In the genomic region with DNA sequence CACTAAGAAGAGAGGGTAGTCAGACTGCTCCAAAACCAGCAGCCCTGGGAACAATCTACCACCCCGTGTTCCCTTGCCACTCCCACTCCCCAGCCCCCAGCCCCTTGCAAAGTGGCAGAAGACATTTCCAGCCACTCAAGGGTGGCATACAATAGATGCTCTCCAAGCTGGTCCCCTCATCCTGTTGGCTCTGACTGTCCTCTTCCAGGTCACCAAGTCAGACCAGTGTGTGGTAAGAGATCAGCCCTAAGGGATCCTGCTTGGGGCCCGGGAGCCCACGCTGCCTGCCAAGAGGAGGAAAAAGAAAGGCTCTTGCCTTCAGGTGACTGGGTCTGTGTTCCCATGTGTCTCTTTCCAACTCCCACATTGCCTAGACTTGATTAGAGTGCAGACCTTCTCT, we compare ENCODE assay signal across 22 cellular contexts. TPM values are rescaled to one million over a fixed set of nuclear protein-coding genes. Genes with fewer than 3 reads are reported as not detected.
"Had no signal": no experiment of that assay in that cellular context is flagged by ENCODE, and none has a peak within 500 bp of the region (broad histone marks: within the 10 kb centered on the region; RNA-seq: fewer than 3 reads in every experiment).

No MANE protein-coding gene starts in this region.

- H3K27ac Mint-ChIP-seq: activated CD8-positive, alpha-beta T cell treated with anti-CD3 and anti-CD28 coated beads, Interleukin-2, amount 10 ng/mL, durations not matched to agents 7 days and 5 days; activated naive CD4-positive, alpha-beta T cell treated with anti-CD3 and anti-CD28 coated beads, Interleukin-2, amount 50 U/mL, for 24 hours; T-helper 17 cell; WTC11 had no signal

- H3K4me3 Mint-ChIP-seq: activated CD8-positive, alpha-beta T cell treated with anti-CD3 and anti-CD28 coated beads, Interleukin-2, amount 10 ng/mL, durations not matched to agents 7 days and 5 days; activated naive CD4-positive, alpha-beta T cell treated with anti-CD3 and anti-CD28 coated beads, Interleukin-2, amount 50 U/mL, for 24 hours; T-helper 17 cell; WTC11 had no signal

- H3K27me3 Mint-ChIP-seq: activated naive CD4-positive, alpha-beta T cell treated with anti-CD3 and anti-CD28 coated beads, Interleukin-2, amount 50 U/mL, for 24 hours had no signal

- H3K36me3 ChIP-seq: ascending aorta had no signal

- H3K4me1 Mint-ChIP-seq: activated naive CD4-positive, alpha-beta T cell treated with anti-CD3 and anti-CD28 coated beads, Interleukin-2, amount 50 U/mL, for 24 hours; T-helper 17 cell had no signal

- H3K27me3 ChIP-seq: ascending aorta, body of pancreas had no signal

- H3K9me3 Mint-ChIP-seq: activated naive CD4-positive, alpha-beta T cell treated with anti-CD3 and anti-CD28 coated beads, Interleukin-2, amount 50 U/mL, for 24 hours; WTC11 had no signal

- DNase-seq: activated CD4-positive, alpha-beta T cell treated with anti-CD3 and anti-CD28 coated beads for 48 hours; activated CD4-positive, alpha-beta T cell treated with anti-CD3 and anti-CD28 coated beads, Interleukin-2, amount 50 U/mL, for 4 hours; activated CD4-positive, CD25-positive, alpha-beta regulatory T cell treated with anti-CD3 and anti-CD28 coated beads, Interleukin-2, amount 50 U/mL, for 72 hours; activated CD8-positive, alpha-beta memory T cell treated with anti-CD3 and anti-CD28 coated beads, Interleukin-2, amount 50 U/mL, for 48 hours; activated CD8-positive, alpha-beta T cell treated with anti-CD3 and anti-CD28 coated beads, Interleukin-2, amount 10 ng/mL, durations not matched to agents 7 days and 5 days; activated T-cell treated with anti-CD3 and anti-CD28 coated beads, Interleukin-2, amount 50 U/mL, for 1 hour; amniotic stem cell; body of pancreas; IMR-90; KG1; NCI-H1048; NCI-H1930; NCI-H2227 treated with DMSO at 0.1 percent for 48 hours; NCI-H446 treated with DMSO at 0.1 percent for 48 hours; NCI-H524 treated with DMSO at 0.1 percent for 48 hours; PC-9; SIG-M5; T-helper 17 cell; T-helper 9 cell had no signal

- ATAC-seq: activated CD8-positive, alpha-beta T cell treated with anti-CD3 and anti-CD28 coated beads, Interleukin-2, amount 10 ng/mL, durations not matched to agents 7 days and 5 days; body of pancreas; T-helper 17 cell; WTC11 had no signal

- H3K36me3 Mint-ChIP-seq: activated naive CD4-positive, alpha-beta T cell treated with anti-CD3 and anti-CD28 coated beads, Interleukin-2, amount 50 U/mL, for 24 hours; WTC11 had no signal

- H3K4me1 ChIP-seq: ascending aorta had no signal

- H3K4me3 ChIP-seq: ascending aorta, body of pancreas, PC-9 had no signal

- H3K9me3 ChIP-seq: ascending aorta, body of pancreas had no signal

- H3K27ac ChIP-seq: ascending aorta, body of pancreas, PC-9 had no signal

RNA-seq across cellular contexts. Expression of gene SERP2, which starts 25.0 kb away (rescaled TPM):
- total RNA-seq: T-helper 17 cell had no signal
